In genomic region chr3:89165636-89166312, GRCh38 we compare ENCODE assay signal across 23 cellular contexts. TPM values are rescaled to one million over a fixed set of nuclear protein-coding genes. Genes with fewer than 3 reads are reported as not detected.
"Had no signal": no experiment of that assay in that cellular context is flagged by ENCODE, and none has a peak within 500 bp of the region (broad histone marks: within the 10 kb centered on the region; RNA-seq: fewer than 3 reads in every experiment).

No MANE protein-coding gene starts in this region.

- H3K4me3 ChIP-seq: body of pancreas, colonic mucosa, esophagus squamous epithelium, lung, mucosa of descending colon, tibial artery had no signal

- H3K4me1 ChIP-seq: body of pancreas, colonic mucosa, esophagus squamous epithelium, tibial artery had no signal

- H3K36me3 ChIP-seq: colonic mucosa, esophagus squamous epithelium, tibial artery, WERI-Rb-1 had no signal

- H3K27me3 Mint-ChIP-seq: activated CD8-positive, alpha-beta T cell treated with anti-CD3 and anti-CD28 coated beads for 36 hours; naive thymus-derived CD4-positive, alpha-beta T cell; stimulated activated naive B cell treated with anti-CD40 and anti-IgM and Interleukin-4, amounts not matched to agents 10 μg/mL and 1 μg/mL and 100 μg/mL, for 72 hours; T-cell had no signal

- H3K36me3 Mint-ChIP-seq: activated naive CD4-positive, alpha-beta T cell treated with anti-CD3 and anti-CD28 coated beads, Interleukin-2, amount 50 U/mL, for 72 hours; naive thymus-derived CD4-positive, alpha-beta T cell; stimulated activated naive B cell treated with anti-CD40 and anti-IgM and Interleukin-4, amounts not matched to agents 10 μg/mL and 1 μg/mL and 100 μg/mL, for 72 hours; T-cell had no signal

- DNase-seq: activated CD4-positive, alpha-beta T cell treated with anti-CD3 and anti-CD28 coated beads for 48 hours; activated CD8-positive, alpha-beta T cell treated with anti-CD3 and anti-CD28 coated beads for 36 hours; activated effector memory CD4-positive, alpha-beta T cell treated with anti-CD3 and anti-CD28 coated beads, Interleukin-2, amount 50 U/mL, for 16 hours; activated T-cell treated with anti-CD3 and anti-CD28 coated beads, Interleukin-2, amount 50 U/mL, for 48 hours; amniotic stem cell; body of pancreas; central memory CD4-positive, alpha-beta T cell; colonic mucosa; esophagus squamous epithelium; hippocampal formation; islet precursor cell; mucosa of descending colon; naive thymus-derived CD4-positive, alpha-beta T cell; posterior cingulate gyrus; stimulated activated CD4-positive, alpha-beta T cell treated with anti-CD3 and anti-CD28 coated beads, Interleukin-15, amount 100 ng/mL, for 24 hours; stimulated activated CD4-positive, alpha-beta T cell treated with anti-CD3 and anti-CD28 coated beads, Interleukin-4, amount 100 ng/mL, for 1 hour; stimulated activated naive B cell treated with anti-CD40 and anti-IgM and Interleukin-4, amounts not matched to agents 10 μg/mL and 1 μg/mL and 100 μg/mL, for 72 hours; T-cell; tibial artery; WERI-Rb-1 had no signal

- H3K9me3 ChIP-seq: body of pancreas, colonic mucosa, esophagus squamous epithelium, mucosa of descending colon, tibial artery had no signal

- H3K27ac ChIP-seq: body of pancreas, colonic mucosa, esophagus squamous epithelium, tibial artery, WERI-Rb-1 had no signal

- H3K27ac Mint-ChIP-seq: activated CD8-positive, alpha-beta T cell treated with anti-CD3 and anti-CD28 coated beads for 36 hours; activated naive CD4-positive, alpha-beta T cell treated with anti-CD3 and anti-CD28 coated beads, Interleukin-2, amount 50 U/mL, for 72 hours; naive thymus-derived CD4-positive, alpha-beta T cell; stimulated activated naive B cell treated with anti-CD40 and anti-IgM and Interleukin-4, amounts not matched to agents 10 μg/mL and 1 μg/mL and 100 μg/mL, for 72 hours; T-cell had no signal

- H3K27me3 ChIP-seq: body of pancreas, colonic mucosa, esophagus squamous epithelium, tibial artery had no signal

- H3K9me3 Mint-ChIP-seq: stimulated activated naive B cell treated with anti-CD40 and anti-IgM and Interleukin-4, amounts not matched to agents 10 μg/mL and 1 μg/mL and 100 μg/mL, for 72 hours had no signal

- ATAC-seq: activated CD8-positive, alpha-beta T cell treated with anti-CD3 and anti-CD28 coated beads for 36 hours; activated naive CD4-positive, alpha-beta T cell treated with anti-CD3 and anti-CD28 coated beads, Interleukin-2, amount 50 U/mL, for 72 hours; body of pancreas; mucosa of descending colon; naive thymus-derived CD4-positive, alpha-beta T cell; stimulated activated naive B cell treated with anti-CD40 and anti-IgM and Interleukin-4, amounts not matched to agents 10 μg/mL and 1 μg/mL and 100 μg/mL, for 72 hours; T-cell had no signal

- H3K4me1 Mint-ChIP-seq: naive thymus-derived CD4-positive, alpha-beta T cell; stimulated activated naive B cell treated with anti-CD40 and anti-IgM and Interleukin-4, amounts not matched to agents 10 μg/mL and 1 μg/mL and 100 μg/mL, for 72 hours; T-cell had no signal

- H3K4me3 Mint-ChIP-seq: activated CD8-positive, alpha-beta T cell treated with anti-CD3 and anti-CD28 coated beads for 36 hours; naive thymus-derived CD4-positive, alpha-beta T cell; stimulated activated naive B cell treated with anti-CD40 and anti-IgM and Interleukin-4, amounts not matched to agents 10 μg/mL and 1 μg/mL and 100 μg/mL, for 72 hours; T-cell had no signal

RNA-seq across cellular contexts. Expression of gene EPHA3, which starts 58.4 kb away (rescaled TPM):
- total RNA-seq: activated CD8-positive, alpha-beta T cell treated with anti-CD3 and anti-CD28 coated beads for 36 hours; endothelial cell of umbilical vein; naive thymus-derived CD4-positive, alpha-beta T cell; T-cell had no signal
- polyA plus RNA-seq: endothelial cell of umbilical vein; naive thymus-derived CD4-positive, alpha-beta T cell had no signal
